ENCODE assay signal across 1 cellular context in genomic region chr20:36050436-36051317, GRCh38.
TF ChIP-seq lines count a peak whose summit lies in the region.

No MANE protein-coding gene starts in this region.

TF ChIP-seq in HepG2, 621 proteins besides CTCF, POLR2A, EP300 and RAD21 (continued from another document and continues in another):
- TF ChIP-seq ZFP36L2 (CRISPR knock-in tag; IDR thresholded peaks at IDR 0.05) = 0 out of 2 replicates have a peak, but pooled peaks have one; percentile 77
- TF ChIP-seq RBFOX2 (IDR thresholded peaks at IDR 0.05; ENCODE audit: low read depth, low read length) = peak; percentile 100
- peak; percentile 44 for TF ChIP-seq ZBTB38 (CRISPR knock-in tag; IDR thresholded peaks at IDR 0.05)
- peak; percentile 64; the same call in 1 of the 2 replicates for TF ChIP-seq NCOA2 (CRISPR knock-in tag; IDR thresholded peaks at IDR 0.05)
- peak; percentile 57; the same call in 1 of the 2 replicates for TF ChIP-seq ZKSCAN5 (CRISPR knock-in tag; IDR thresholded peaks at IDR 0.05)
- TF ChIP-seq SETDB1 (CRISPR knock-in tag; IDR thresholded peaks at IDR 0.05; ENCODE audit: borderline replicate concordance) = peak; percentile 18; the same call in 1 of the 2 replicates
- TF ChIP-seq ATRX (CRISPR knock-in tag; IDR thresholded peaks at IDR 0.05; ENCODE audit: borderline replicate concordance) = peak; percentile 63; the same call in 1 of the 2 replicates
- peak; percentile 37; the same call in 1 of the 2 replicates for TF ChIP-seq NFIC (IDR thresholded peaks at IDR 0.05; ENCODE audit: low read length)
- TF ChIP-seq BRF2 (CRISPR knock-in tag; IDR thresholded peaks at IDR 0.05) = peak; percentile 96
- peak; percentile 76 for TF ChIP-seq ISL2 (CRISPR knock-in tag; IDR thresholded peaks at IDR 0.05)
- 0 out of 2 replicates have a peak, but pooled peaks have one; percentile 20 for TF ChIP-seq ZNF576 (CRISPR knock-in tag; IDR thresholded peaks at IDR 0.05)
- TF ChIP-seq ZFP91 (CRISPR knock-in tag; IDR thresholded peaks at IDR 0.05; ENCODE audit: borderline replicate concordance) = peak; percentile 93
- peak; percentile 97 for TF ChIP-seq SALL2 (CRISPR knock-in tag; IDR thresholded peaks at IDR 0.05)
- peak; percentile 94 for TF ChIP-seq PHF20 (CRISPR knock-in tag; IDR thresholded peaks at IDR 0.05)
- TF ChIP-seq ZSCAN22 (CRISPR knock-in tag; IDR thresholded peaks at IDR 0.05) = peak; percentile 89
- TF ChIP-seq HOXA3 (CRISPR knock-in tag; IDR thresholded peaks at IDR 0.05) = peak; percentile 92
- 0 out of 2 replicates have a peak, but pooled peaks have one; percentile 45 for TF ChIP-seq DZIP1 (CRISPR knock-in tag; IDR thresholded peaks at IDR 0.05)
- peak; percentile 90 for TF ChIP-seq MAFF (IDR thresholded peaks at IDR 0.05; ENCODE audit: low read depth, low read length)
- no peak for TF ChIP-seq ZNF569 (CRISPR knock-in tag; IDR thresholded peaks at IDR 0.05; ENCODE audit: borderline replicate concordance)
- TF ChIP-seq ZNF589 (CRISPR knock-in tag; conservative IDR thresholded peaks at IDR 0.05) = peak; percentile 97
- TF ChIP-seq FOSL2 (CRISPR knock-in tag; IDR thresholded peaks at IDR 0.05) = peak; percentile 82
- TF ChIP-seq ZBTB26 (CRISPR knock-in tag; IDR thresholded peaks at IDR 0.05; ENCODE audit: borderline replicate concordance) = peak; percentile 89; the same call in 1 of the 2 replicates
- peak; percentile 96 for TF ChIP-seq PCBP1 (IDR thresholded peaks at IDR 0.05; ENCODE audit: borderline replicate concordance, low read depth, low read length)
- TF ChIP-seq SMARCC2 (IDR thresholded peaks at IDR 0.05) = no peak
- peak; percentile 91 for TF ChIP-seq ATF2 (CRISPR knock-in tag; IDR thresholded peaks at IDR 0.05)
- peak; percentile 57; the same call in 1 of the 2 replicates for TF ChIP-seq ZNF292 (CRISPR knock-in tag; IDR thresholded peaks at IDR 0.05; ENCODE audit: borderline replicate concordance, low read depth)
- peak; percentile 87 for TF ChIP-seq ZFYVE20 (CRISPR knock-in tag; IDR thresholded peaks at IDR 0.05; ENCODE audit: borderline replicate concordance, low read depth)
- peak; percentile 97 for TF ChIP-seq POGZ (CRISPR knock-in tag; IDR thresholded peaks at IDR 0.05)
- TF ChIP-seq EZH2 (conservative IDR thresholded peaks at IDR 0.05; ENCODE audit: low read depth, low read length) = no peak
- TF ChIP-seq NFAT5 (CRISPR knock-in tag; IDR thresholded peaks at IDR 0.05) = no peak
- TF ChIP-seq HDAC2 (CRISPR knock-in tag; IDR thresholded peaks at IDR 0.05) = peak; percentile 80
- TF ChIP-seq BCLAF1 (IDR thresholded peaks at IDR 0.05) = no peak
- peak; percentile 98 for TF ChIP-seq CSRNP1 (CRISPR knock-in tag; IDR thresholded peaks at IDR 0.05)
- TF ChIP-seq GTF2F1 (IDR thresholded peaks at IDR 0.05; ENCODE audit: low read length) = peak; percentile 90; the same call in 1 of the 2 replicates
- TF ChIP-seq KLF11 (CRISPR knock-in tag; IDR thresholded peaks at IDR 0.05) = peak; percentile 88; the same call in 1 of the 2 replicates
- TF ChIP-seq SP1 (IDR thresholded peaks at IDR 0.05) = no peak
- peak; percentile 89 for TF ChIP-seq SP1 (CRISPR knock-in tag; IDR thresholded peaks at IDR 0.05)
- peak; percentile 69 for TF ChIP-seq POGK (CRISPR knock-in tag; conservative IDR thresholded peaks at IDR 0.05)
- peak; percentile 78 for TF ChIP-seq CREM (IDR thresholded peaks at IDR 0.05)
- TF ChIP-seq CREM (CRISPR knock-in tag; IDR thresholded peaks at IDR 0.05) = peak; percentile 47; the same call in 1 of the 2 replicates
- TF ChIP-seq ZNF33A (CRISPR knock-in tag; IDR thresholded peaks at IDR 0.05; ENCODE audit: borderline replicate concordance) = peak; percentile 87; the same call in 1 of the 2 replicates
- TF ChIP-seq PITX1 (CRISPR knock-in tag; IDR thresholded peaks at IDR 0.05) = peak; percentile 93
